In genomic region chr16:31200821-31201510, GRCh38 we compare ENCODE assay signal across 8 cellular contexts. TPM values are rescaled to one million over a fixed set of nuclear protein-coding genes. Genes with fewer than 3 reads are reported as not detected.
A peak's percentile ranks its signal among the peaks of the same experiment; 100 is the strongest.
DNase-seq lines count a peak whose midpoint lies in the region; ATAC-seq and TF ChIP-seq lines count a peak whose summit lies in the region.

No MANE protein-coding gene starts in this region.

- H3K4me3 ChIP-seq in epithelial cell of esophagus (ENCODE audit: low read length) (peak overlapping the region; percentile 56), ascending aorta (peak overlapping the region in 1 of 2 donors; percentile 65)

- H3K4me1 ChIP-seq in ascending aorta: peaks cover 0 to 10% of the 10 kb centered on the region in 2 donors

- H3K9me3 ChIP-seq in ascending aorta: no peaks in the 10 kb centered on the region

- DNase-seq in SKM-1 treated with dmso at 0.1 percent for 144 hours (lab: John Stamatoyannopoulos, UW; ENCODE audit: unreplicated experiment) (peak; percentile 31), SKM-1 (lab: John Stamatoyannopoulos, UW; ENCODE audit: unreplicated experiment) (no peak), T-helper 2 cell (peak in 3 of 5 experiments; percentile 36 to 86 (median 41)), epithelial cell of esophagus (ENCODE audit: low read depth) (peak; percentile 41), middle frontal gyrus (ENCODE audit: extremely low spot score, low spot score) (no peak), ascending aorta (ENCODE audit: low spot score in 2 of 2) (no peak)
- DNase-seq in stimulated activated CD4-positive, alpha-beta T cell treated with anti-CD3 and anti-CD28 coated beads, Interleukin-4, amount 100 ng/mL, for 24 hours: peak; percentile 49

- TF ChIP-seq CTCF in epithelial cell of esophagus (IDR thresholded peaks at IDR 0.05; ENCODE audit: insufficient read depth, low read depth, low read length, missing control alignments): no peak
- no peak for TF ChIP-seq CTCF in ascending aorta (IDR thresholded peaks at IDR 0.05)

- H3K27ac ChIP-seq in ascending aorta: no peak overlapping the region

- H3K27me3 ChIP-seq in ascending aorta: no peaks in the 10 kb centered on the region

- intact Hi-C loops in ascending aorta (cut with DNase I): no loop called here

- ATAC-seq in HG02610 (IDR thresholded peaks at IDR 0.05; ENCODE audit: unreplicated experiment): no peak

- peaks cover 6 to 14% of the 10 kb centered on the region in 2 donors for H3K36me3 ChIP-seq in ascending aorta

RNA-seq across cellular contexts. Expression of gene PYCARD, which starts 1.6 kb away (rescaled TPM):
- 21.1 TPM for total RNA-seq in ascending aorta

RNA-seq across cellular contexts. Expression of gene TRIM72, which starts 13.0 kb away (rescaled TPM):
- total RNA-seq in ascending aorta: not detected

RNA-seq across cellular contexts. Expression of gene PYDC1, which starts 16.0 kb away (rescaled TPM):
- total RNA-seq in ascending aorta: not detected

RNA-seq across cellular contexts. Expression of gene FUS, which starts 21.0 kb away (rescaled TPM):
- 166 TPM for total RNA-seq in ascending aorta

RNA-seq across cellular contexts. Expression of gene PRSS36, which starts 51.1 kb away (rescaled TPM):
- total RNA-seq in ascending aorta: 1.4 TPM

Comparison
In these comparisons a context has a peak if more than half of its experiments do, and no peak if none do; other contexts are left out.
1. DNase-seq: peak in SKM-1 treated with dmso at 0.1 percent for 144 hours (single experiment), T-helper 2 cell (3 of 5), epithelial cell of esophagus (single experiment) and stimulated activated CD4-positive, alpha-beta T cell treated with anti-CD3 and anti-CD28 coated beads, Interleukin-4, amount 100 ng/mL, for 24 hours (single experiment); none in SKM-1 (single experiment), middle frontal gyrus (single experiment) and ascending aorta (0 of 2).